26 cellular contexts compared by ENCODE assay signal in the genomic region with DNA sequence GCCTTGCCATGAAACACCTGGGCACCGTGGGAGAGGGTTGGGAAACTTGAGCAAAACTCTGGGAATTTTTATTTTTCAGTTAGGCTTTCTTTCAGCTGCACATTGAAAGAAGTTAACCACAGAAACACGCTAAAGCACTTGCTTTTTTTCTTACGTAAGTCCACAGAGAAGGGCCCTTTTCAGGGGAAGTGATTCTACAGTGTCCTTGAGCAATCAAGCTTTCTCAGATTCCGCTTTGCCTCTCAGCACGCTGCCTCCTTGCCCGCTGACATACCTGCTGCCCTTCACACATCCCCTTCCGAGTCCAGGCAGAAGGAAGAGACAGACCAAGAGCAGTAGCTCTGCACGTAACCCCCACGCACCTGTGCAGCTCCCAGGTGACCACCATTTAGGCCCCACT.
"Had no signal": no experiment of that assay in that cellular context is flagged by ENCODE, and none has a peak within 500 bp of the region (broad histone marks: within the 10 kb centered on the region; RNA-seq: fewer than 3 reads in every experiment).

No MANE protein-coding gene starts in this region.

- ATAC-seq: activated CD4-positive, CD25-positive, alpha-beta regulatory T cell treated with anti-CD3 and anti-CD28 coated beads, Interleukin-2, amount 50 U/mL, for 24 hours; activated naive CD8-positive, alpha-beta T cell treated with anti-CD3 and anti-CD28 coated beads, Interleukin-2, amount 50 U/mL, for 24 hours; effector memory CD8-positive, alpha-beta T cell; gastrocnemius medialis; left lung; psoas muscle; stimulated activated naive B cell treated with anti-CD40 and anti-IgM and Interleukin-4, amounts not matched to agents 10 μg/mL and 1 μg/mL and 100 μg/mL, for 72 hours had no signal

- DNase-seq: activated CD4-positive, alpha-beta memory T cell treated with anti-CD3 and anti-CD28 coated beads, Interleukin-2, amount 10 ng/mL, durations not matched to agents 7 days and 5 days; activated CD4-positive, alpha-beta T cell treated with anti-CD3 and anti-CD28 coated beads, Interleukin-2, amount 10 ng/mL, durations not matched to agents 7 days and 5 days; activated CD8-positive, alpha-beta memory T cell treated with anti-CD3 and anti-CD28 coated beads, Interleukin-2, amount 50 U/mL, for 48 hours; activated naive CD8-positive, alpha-beta T cell treated with anti-CD3 and anti-CD28 coated beads, Interleukin-2, amount 50 U/mL, for 24 hours; activated T-cell treated with anti-CD3 and anti-CD28 coated beads, Interleukin-2, amount 50 U/mL, for 24 hours; amygdala; caudate nucleus; cortex of kidney; effector memory CD8-positive, alpha-beta T cell; erythroblast; gastrocnemius medialis; glutamatergic neuron; left lung; naive B cell; nephron progenitor cell; ovary; psoas muscle; sigmoid colon; small intestine; stimulated activated CD4-positive, alpha-beta T cell treated with anti-CD3 and anti-CD28 coated beads, Interleukin-1b, Interleukin-23, amount 100 ng/mL, for 48 hours; stimulated activated naive B cell treated with anti-CD40 and anti-IgM and Interleukin-4, amounts not matched to agents 10 μg/mL and 1 μg/mL and 100 μg/mL, for 72 hours; stomach; thyroid gland had no signal

- H3K4me3 ChIP-seq: gastrocnemius medialis, left lung, lung, ovary, psoas muscle, sigmoid colon, stomach, thyroid gland, upper lobe of left lung had no signal
